18 cellular contexts compared by ENCODE assay signal in genomic region chr9:76426807-76427419, GRCh38. TPM values are rescaled to one million over a fixed set of nuclear protein-coding genes. Genes with fewer than 3 reads are reported as not detected.
DNase-seq lines count a peak whose midpoint lies in the region; ATAC-seq and TF ChIP-seq lines count a peak whose summit lies in the region.
"Had no signal": no experiment of that assay in that cellular context is flagged by ENCODE, and none has a peak within 500 bp of the region (broad histone marks: within the 10 kb centered on the region; RNA-seq: fewer than 3 reads in every experiment).

No MANE protein-coding gene starts in this region.

- DNase-seq in NCI-H2171 treated with DMSO at 0.1 percent for 48 hours (lab: John Stamatoyannopoulos, UW) (peak; percentile 14), NCI-H2171 (lab: John Stamatoyannopoulos, UW) (no peak), WTC11 (ENCODE audit: low spot score) (no peak), cerebellum (ENCODE audit: low spot score) (no peak), NCI-H748 treated with DMSO at 0.1 percent for 48 hours (lab: John Stamatoyannopoulos, UW) (no peak)
- DNase-seq in activated naive CD4-positive, alpha-beta T cell treated with anti-CD3 and anti-CD28 coated beads, Interleukin-2, amount 50 U/mL, for 72 hours (ENCODE audit: low spot score in 2 of 2), result no peak
- DNase-seq in activated naive CD4-positive, alpha-beta T cell treated with anti-CD3 and anti-CD28 coated beads, Interleukin-2, amount 10 ng/mL, durations not matched to agents 7 days and 5 days, result no peak
- DNase-seq: AML-193; CD4-positive, alpha-beta memory T cell; DMS153; DMS79; GDM1; GM23248 had no signal

- no peak for TF ChIP-seq CTCF in WTC11 (IDR thresholded peaks at IDR 0.05)
- no peak for TF ChIP-seq CTCF in parathyroid adenoma (IDR thresholded peaks at IDR 0.05)

- CTCF ChIA-PET in activated naive CD4-positive, alpha-beta T cell treated with anti-CD3 and anti-CD28 coated beads, Interleukin-2, amount 10 ng/mL, durations not matched to agents 7 days and 5 days (lab: Charles Lee), result interaction anchor here (0.6 to 1.0 kb wide), 2 partner anchors 232 to 1297 kb away, joined by 3 to 4 read pairs; no protein-coding TSS in a partner anchor
- CTCF ChIA-PET in WTC11 (lab: Charles Lee), result no interaction called here

- no peaks in the 10 kb centered on the region for H3K79me2 ChIP-seq in parathyroid adenoma

- no peak overlapping the region for H3K4me3 Mint-ChIP-seq in activated naive CD4-positive, alpha-beta T cell treated with anti-CD3 and anti-CD28 coated beads, Interleukin-2, amount 10 ng/mL, durations not matched to agents 7 days and 5 days
- no peak overlapping the region for H3K4me3 Mint-ChIP-seq in WTC11
- H3K4me3 Mint-ChIP-seq: CD4-positive, alpha-beta memory T cell had no signal

- H3K9me3 Mint-ChIP-seq in activated naive CD4-positive, alpha-beta T cell treated with anti-CD3 and anti-CD28 coated beads, Interleukin-2, amount 50 U/mL, for 72 hours, result peaks cover 0 to 3% of the 10 kb centered on the region in 2 donors
- H3K9me3 Mint-ChIP-seq in activated naive CD4-positive, alpha-beta T cell treated with anti-CD3 and anti-CD28 coated beads, Interleukin-2, amount 10 ng/mL, durations not matched to agents 7 days and 5 days, result no peaks in the 10 kb centered on the region
- H3K9me3 Mint-ChIP-seq in WTC11, result no peaks in the 10 kb centered on the region
- H3K9me3 Mint-ChIP-seq: CD4-positive, alpha-beta memory T cell had no signal

- no peak overlapping the region for H3K4me3 ChIP-seq in parathyroid adenoma (ENCODE audit: low read depth, low read length)
- H3K4me3 ChIP-seq: A549, GM23248, HAP-1 had no signal

- no peak overlapping the region for H3K4me2 ChIP-seq in parathyroid adenoma (ENCODE audit: low read length)
- H3K4me2 ChIP-seq: A549 had no signal

- no peaks in the 10 kb centered on the region for H3K27me3 Mint-ChIP-seq in activated naive CD4-positive, alpha-beta T cell treated with anti-CD3 and anti-CD28 coated beads, Interleukin-2, amount 10 ng/mL, durations not matched to agents 7 days and 5 days
- H3K27me3 Mint-ChIP-seq in WTC11 (ENCODE audit: low read depth), result no peaks in the 10 kb centered on the region
- H3K27me3 Mint-ChIP-seq: CD4-positive, alpha-beta memory T cell had no signal

- H3K36me3 Mint-ChIP-seq in activated naive CD4-positive, alpha-beta T cell treated with anti-CD3 and anti-CD28 coated beads, Interleukin-2, amount 50 U/mL, for 72 hours, result peaks cover 0 to 11% of the 10 kb centered on the region in 2 donors
- no peaks in the 10 kb centered on the region for H3K36me3 Mint-ChIP-seq in activated naive CD4-positive, alpha-beta T cell treated with anti-CD3 and anti-CD28 coated beads, Interleukin-2, amount 10 ng/mL, durations not matched to agents 7 days and 5 days
- no peaks in the 10 kb centered on the region for H3K36me3 Mint-ChIP-seq in WTC11
- H3K36me3 Mint-ChIP-seq: CD4-positive, alpha-beta memory T cell had no signal

- no peaks in the 10 kb centered on the region for H3K9me3 ChIP-seq in parathyroid adenoma (ENCODE audit: control insufficient read depth, low read length)
- H3K9me3 ChIP-seq: A549, HAP-1 had no signal

- H3K27ac Mint-ChIP-seq in activated naive CD4-positive, alpha-beta T cell treated with anti-CD3 and anti-CD28 coated beads, Interleukin-2, amount 50 U/mL, for 72 hours, result no peak overlapping the region
- H3K27ac Mint-ChIP-seq in activated naive CD4-positive, alpha-beta T cell treated with anti-CD3 and anti-CD28 coated beads, Interleukin-2, amount 10 ng/mL, durations not matched to agents 7 days and 5 days, result no peak overlapping the region
- H3K27ac Mint-ChIP-seq in WTC11, result no peak overlapping the region
- H3K27ac Mint-ChIP-seq: CD4-positive, alpha-beta memory T cell had no signal

- H3K27me3 ChIP-seq in parathyroid adenoma (ENCODE audit: control insufficient read depth, insufficient read depth, low read length), result no peaks in the 10 kb centered on the region

- H3K36me3 ChIP-seq in parathyroid adenoma (ENCODE audit: control insufficient read depth, insufficient read depth, low read length), result no peaks in the 10 kb centered on the region
- H3K36me3 ChIP-seq: HAP-1 had no signal

- no peak overlapping the region for H2AFZ ChIP-seq in parathyroid adenoma
- H2AFZ ChIP-seq: GM23248 had no signal

- H3K4me1 ChIP-seq in parathyroid adenoma, result peaks cover 12% of the 10 kb centered on the region
- H3K4me1 ChIP-seq: A549, HAP-1 had no signal

- H3K4me1 Mint-ChIP-seq in activated naive CD4-positive, alpha-beta T cell treated with anti-CD3 and anti-CD28 coated beads, Interleukin-2, amount 10 ng/mL, durations not matched to agents 7 days and 5 days, result peaks cover 23% of the 10 kb centered on the region
- peaks cover 12% of the 10 kb centered on the region for H3K4me1 Mint-ChIP-seq in WTC11

- H3K27ac ChIP-seq in parathyroid adenoma, result peak overlapping the region; percentile 11
- H3K27ac ChIP-seq: 22Rv1, A549, C4-2B, GM23248 had no signal

- no peak overlapping the region for H3K9ac ChIP-seq in parathyroid adenoma
- H3K9ac ChIP-seq: GM23248 had no signal

- ATAC-seq in activated naive CD4-positive, alpha-beta T cell treated with anti-CD3 and anti-CD28 coated beads, Interleukin-2, amount 50 U/mL, for 72 hours, result peak; percentile 19 to 48
- no peak for ATAC-seq in WTC11
- ATAC-seq: A549 had no signal

- POLR2A ChIA-PET in WTC11 (lab: Charles Lee), result no interaction called here

TF ChIP-seq in WTC11, 78 proteins besides CTCF, POLR2A, EP300 and RAD21:
- TF ChIP-seq HMGA2 (CRISPR knock-in tag; IDR thresholded peaks at IDR 0.05), result no peak
- peak; percentile 39; the same call in 1 of the 2 replicates for TF ChIP-seq ZNF121 (CRISPR knock-in tag; IDR thresholded peaks at IDR 0.05)

RNA-seq across cellular contexts. Expression of gene GCNT1, which starts 32.1 kb away (rescaled TPM):
- 1 to 10 TPM; 3.8 to 4.8 TPM for total RNA-seq in activated naive CD4-positive, alpha-beta T cell treated with anti-CD3 and anti-CD28 coated beads, Interleukin-2, amount 50 U/mL, for 72 hours
- total RNA-seq in WTC11 (2021) (15.6 to 17.2 TPM (median 16.1 TPM) in 3 replicates), cerebellum (4.2 TPM)

RNA-seq across cellular contexts. Expression of gene RFK, which starts 32.7 kb away (rescaled TPM):
- 10 to 100 TPM in 1 of 2 donors, 1 to 10 TPM in 1; 5.8 to 12.2 TPM for total RNA-seq in activated naive CD4-positive, alpha-beta T cell treated with anti-CD3 and anti-CD28 coated beads, Interleukin-2, amount 50 U/mL, for 72 hours
- total RNA-seq in WTC11 (2021) (10.6 to 14.9 TPM (median 13.2 TPM) in 3 replicates), cerebellum (38.9 TPM)
